In the genomic region with DNA sequence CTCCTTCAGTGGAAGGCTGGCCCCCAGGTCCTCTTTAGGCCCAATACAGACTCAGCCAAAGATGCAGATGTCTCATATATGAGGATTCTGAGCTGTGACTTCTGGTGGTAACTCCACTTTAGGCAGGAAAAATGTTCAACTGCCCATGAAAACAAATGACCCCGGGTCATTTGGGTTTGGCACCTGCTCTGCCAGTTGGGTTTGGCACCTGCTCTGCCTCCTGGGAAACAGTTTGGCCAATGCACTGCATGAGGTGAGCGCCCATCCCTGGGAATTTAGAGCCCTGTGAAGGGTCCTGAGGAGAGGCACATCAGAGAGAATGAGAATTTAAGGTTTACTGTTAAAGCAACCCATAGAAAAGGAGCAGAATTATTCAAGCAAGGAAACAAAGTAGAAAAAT, we compare ENCODE assay signal across 20 cellular contexts. TPM values are rescaled to one million over a fixed set of nuclear protein-coding genes. Genes with fewer than 3 reads are reported as not detected.
A peak's percentile ranks its signal among the peaks of the same experiment; 100 is the strongest.
DNase-seq lines count a peak whose midpoint lies in the region; ATAC-seq, FAIRE-seq and TF ChIP-seq lines count a peak whose summit lies in the region.
"Had no signal": no experiment of that assay in that cellular context is flagged by ENCODE, and none has a peak within 500 bp of the region (broad histone marks: within the 10 kb centered on the region; RNA-seq: fewer than 3 reads in every experiment).

No MANE protein-coding gene starts in this region.

- no peak overlapping the region for H3K4me2 ChIP-seq in SK-N-SH
- H3K4me2 ChIP-seq: PC-9 had no signal

- H3K4me1 ChIP-seq in pancreas (peaks cover 37 to 47% (median 39%) of the 10 kb centered on the region in 3 donors), SK-N-SH (ENCODE audit: control insufficient read depth in 1 of 2, insufficient read depth in 2 of 2, low read depth in 1 of 2, low read length in 1 of 2) (peaks cover 7 to 11% of the 10 kb centered on the region in 2 experiments; a peak in 3 of 4 replicates)

- H3K9me3 ChIP-seq in pancreas, result no peaks in the 10 kb centered on the region
- H3K9me3 ChIP-seq in SK-N-SH, result no peaks in the 10 kb centered on the region
- peaks cover 6% of the 10 kb centered on the region for H3K9me3 ChIP-seq in WERI-Rb-1 (ENCODE audit: severe bottlenecking)

- intact Hi-C loops in natural killer cell (cut with micrococcal nuclease) (no loop called here), pancreas (cut with DNase I) (no loop called here)

- peaks cover 3% of the 10 kb centered on the region for H3K9me3 Mint-ChIP-seq in natural killer cell treated with Interleukin-12 subunit alpha and Interleukin-12 subunit beta and Interleukin-15 and Interleukin-18, amount 100 ng/mL, for 72 hours
- H3K9me3 Mint-ChIP-seq in natural killer cell, result peaks cover 0 to under 1% of the 10 kb centered on the region in 2 donors
- no peaks in the 10 kb centered on the region for H3K9me3 Mint-ChIP-seq in endothelial cell (ENCODE audit: unreplicated experiment)
- H3K9me3 Mint-ChIP-seq: CD4-positive, alpha-beta T cell had no signal

- no peaks in the 10 kb centered on the region for H3K4me1 Mint-ChIP-seq in natural killer cell treated with Interleukin-12 subunit alpha and Interleukin-12 subunit beta and Interleukin-15 and Interleukin-18, amount 100 ng/mL, for 72 hours (ENCODE audit: low read depth in 2 of 2)
- no peaks in the 10 kb centered on the region for H3K4me1 Mint-ChIP-seq in natural killer cell
- H3K4me1 Mint-ChIP-seq in endothelial cell (ENCODE audit: unreplicated experiment), result peaks cover 35% of the 10 kb centered on the region

- H3K9me2 ChIP-seq in SK-N-SH, result no peaks in the 10 kb centered on the region

- no peak for FAIRE-seq in pancreas (lab: Jason Lieb, UNC)
- FAIRE-seq: A204.1, GM12891, GM18507 had no signal

- no peak for TF ChIP-seq EP300 in SK-N-SH (IDR thresholded peaks at IDR 0.05; ENCODE audit: borderline replicate concordance in 1 of 2, low read depth in 1 of 2, low read length in 1 of 2)

- H3K79me2 ChIP-seq in SK-N-SH (ENCODE audit: insufficient read depth), result no peaks in the 10 kb centered on the region

- H2AFZ ChIP-seq in SK-N-SH (ENCODE audit: low read depth), result no peak overlapping the region
- H2AFZ ChIP-seq: PC-9 had no signal

- no peak for TF ChIP-seq RAD21 in SK-N-SH (IDR thresholded peaks at IDR 0.05; ENCODE audit: low read length)

- no peak overlapping the region for H3K27ac Mint-ChIP-seq in natural killer cell treated with Interleukin-12 subunit alpha and Interleukin-12 subunit beta and Interleukin-15 and Interleukin-18, amount 100 ng/mL, for 72 hours
- H3K27ac Mint-ChIP-seq in natural killer cell (no peak overlapping the region), endothelial cell (ENCODE audit: unreplicated experiment) (no peak overlapping the region)
- H3K27ac Mint-ChIP-seq: CD4-positive, alpha-beta T cell had no signal

- H3K9ac ChIP-seq in SK-N-SH, result no peak overlapping the region

- H3K27ac ChIP-seq in pancreas (peak overlapping the region in 3 of 4 donors; percentile 56 to 75 (median 65)), SK-N-SH (ENCODE audit: low read depth in 2 of 2, low read length in 1 of 2) (no peak overlapping the region), WERI-Rb-1 (no peak overlapping the region)
- H3K27ac ChIP-seq: PC-9, RWPE1 had no signal

- ATAC-seq in natural killer cell treated with Interleukin-12 subunit alpha and Interleukin-12 subunit beta and Interleukin-15 and Interleukin-18, amount 100 ng/mL, for 72 hours, result no peak
- ATAC-seq in natural killer cell (no peak), pancreas (peak in 2 of 4 donors; percentile 1 to 2)

- POLR2A ChIA-PET in SK-N-SH (lab: Yijun Ruan, JAX), result no interaction called here

- peak overlapping the region; percentile 37 for H3K4me3 ChIP-seq in epithelial cell of proximal tubule (ENCODE audit: low read depth, low read length)
- H3K4me3 ChIP-seq in pancreas, result no peak overlapping the region
- H3K4me3 ChIP-seq in SK-N-SH (ENCODE audit: low read depth in 2 of 2, low read length in 1 of 2), result no peak overlapping the region
- H3K4me3 ChIP-seq in WERI-Rb-1 (ENCODE audit: low read depth, low read length), result no peak overlapping the region
- H3K4me3 ChIP-seq: PC-9 had no signal

- no peaks in the 10 kb centered on the region for H3K36me3 Mint-ChIP-seq in natural killer cell treated with Interleukin-12 subunit alpha and Interleukin-12 subunit beta and Interleukin-15 and Interleukin-18, amount 100 ng/mL, for 72 hours
- H3K36me3 Mint-ChIP-seq in natural killer cell, result no peaks in the 10 kb centered on the region
- H3K36me3 Mint-ChIP-seq in endothelial cell (ENCODE audit: low read depth, unreplicated experiment), result peaks cover 46% of the 10 kb centered on the region

- no peaks in the 10 kb centered on the region for H3K27me3 ChIP-seq in pancreas
- H3K27me3 ChIP-seq in SK-N-SH (ENCODE audit: insufficient read depth), result no peaks in the 10 kb centered on the region
- H3K27me3 ChIP-seq in WERI-Rb-1 (ENCODE audit: insufficient read depth, low read depth, severe bottlenecking), result no peaks in the 10 kb centered on the region

- H3K27me3 Mint-ChIP-seq in natural killer cell treated with Interleukin-12 subunit alpha and Interleukin-12 subunit beta and Interleukin-15 and Interleukin-18, amount 100 ng/mL, for 72 hours, result peaks cover 13 to 14% of the 10 kb centered on the region in 2 donors
- H3K27me3 Mint-ChIP-seq in natural killer cell (ENCODE audit: low read depth in 2 of 2) (peaks cover 8 to 26% of the 10 kb centered on the region in 2 donors), endothelial cell (ENCODE audit: unreplicated experiment) (peaks cover 3% of the 10 kb centered on the region)
- H3K27me3 Mint-ChIP-seq: CD4-positive, alpha-beta T cell had no signal

- peak; percentile 8 for DNase-seq in natural killer cell treated with Interleukin-12 subunit alpha and Interleukin-12 subunit beta and Interleukin-15 and Interleukin-18, amount 100 ng/mL, for 72 hours (ENCODE audit: low spot score)
- no peak for DNase-seq in natural killer cell
- DNase-seq in epithelial cell of proximal tubule (ENCODE audit: low read depth), result no peak
- no peak for DNase-seq in pancreas
- DNase-seq in GDM1 (lab: John Stamatoyannopoulos, UW), result no peak
- DNase-seq in endothelial cell (ENCODE audit: low spot score), result no peak
- no peak for DNase-seq in SK-N-SH
- no peak for DNase-seq in WERI-Rb-1
- DNase-seq: CD4-positive, alpha-beta T cell; KBM-7; NCI-H1105; NCI-H2081; NCI-H2171 treated with DMSO at 0.1 percent for 48 hours; NCI-H510A; NCI-H774; PC-9 had no signal

- CTCF ChIA-PET in SK-N-SH (lab: Yijun Ruan, JAX), result interaction anchor here (0.9 kb wide), 1 partner anchor 54 kb away, joined by 3 read pairs; no protein-coding TSS in a partner anchor

- 26% methylated on average over 2 of the region's 2 CpGs for WGBS in pancreas, 2 donors
- WGBS in SK-N-SH (ENCODE audit: low lambda C conversion rate), result 49% methylated on average over 2 of the region's 2 CpGs

- H4K20me1 ChIP-seq in SK-N-SH (ENCODE audit: insufficient read depth), result no peaks in the 10 kb centered on the region

- H3K36me3 ChIP-seq in pancreas (no peaks in the 10 kb centered on the region), SK-N-SH (replicated peaks in 1 of 2; ENCODE audit: control insufficient read depth in 1 of 2, insufficient read depth in 2 of 2, low read length in 1 of 2) (no peaks in the 10 kb centered on the region), WERI-Rb-1 (no peaks in the 10 kb centered on the region)

- H3K4me3 Mint-ChIP-seq in natural killer cell treated with Interleukin-12 subunit alpha and Interleukin-12 subunit beta and Interleukin-15 and Interleukin-18, amount 100 ng/mL, for 72 hours, result no peak overlapping the region
- no peak overlapping the region for H3K4me3 Mint-ChIP-seq in natural killer cell
- H3K4me3 Mint-ChIP-seq in endothelial cell (ENCODE audit: unreplicated experiment), result no peak overlapping the region
- H3K4me3 Mint-ChIP-seq: CD4-positive, alpha-beta T cell had no signal

- no peak for TF ChIP-seq CTCF in natural killer cell (IDR thresholded peaks at IDR 0.05)
- TF ChIP-seq CTCF in epithelial cell of proximal tubule (conservative IDR thresholded peaks at IDR 0.05; ENCODE audit: low read depth, low read length), result no peak
- no peak for TF ChIP-seq CTCF in pancreas (IDR thresholded peaks at IDR 0.05)
- TF ChIP-seq CTCF in endothelial cell (IDR thresholded peaks at IDR 0.05; ENCODE audit: unreplicated experiment), result no peak
- no peak for TF ChIP-seq CTCF in SK-N-SH (IDR thresholded peaks at IDR 0.05)
- TF ChIP-seq CTCF in WERI-Rb-1 (IDR thresholded peaks at IDR 0.05; ENCODE audit: low read depth, low read length), result no peak

- H3F3A ChIP-seq in SK-N-SH (replicated peaks; ENCODE audit: insufficient read depth), result no peaks in the 10 kb centered on the region

TF ChIP-seq in SK-N-SH, 30 proteins besides CTCF, POLR2A, EP300 and RAD21:
- no peak for TF ChIP-seq SMC3 (IDR thresholded peaks at IDR 0.05; ENCODE audit: low read depth, low read length)
TF ChIP-seq in SK-N-SH: peak in this region for 0.

RNA-seq across cellular contexts. Expression of a gene that starts 45.3 kb away (rescaled TPM):
- total RNA-seq in natural killer cell treated with Interleukin-12 subunit alpha and Interleukin-12 subunit beta and Interleukin-15 and Interleukin-18, amount 100 ng/mL, for 72 hours, result not detected
- total RNA-seq in natural killer cell (under 1 TPM in 1 of 3 donors, not detected in 2; 0.05 TPM), epithelial cell of proximal tubule (3.6 and 7.8 TPM in 2 replicates), pancreas (1 to 10 TPM; 3.0 to 8.1 (median 4.7) TPM), endothelial cell (ENCODE audit: unreplicated experiment) (7.3 TPM)
- polyA plus RNA-seq in pancreas (1 to 10 TPM; 2.0 to 2.6 TPM), SK-N-SH (2012; rRNA removed) (0.35 and 0.36 TPM in 2 replicates)
- 0.20 and 0.21 TPM in 2 replicates for polyA plus RNA-seq in SK-N-SH (2012; cell fraction: cytosol; rRNA removed)
- polyA plus RNA-seq in SK-N-SH (2012; cell fraction: nucleus; rRNA removed), result 0.89 and 1.0 TPM in 2 replicates
- total RNA-seq: CD4-positive, alpha-beta T cell had no signal

Comparison
In these comparisons a context has a peak if more than half of its experiments do, and no peak if none do; other contexts are left out.
1. H3K27ac ChIP-seq: peak in pancreas (3 of 4); none in SK-N-SH (0 of 2) and WERI-Rb-1 (single experiment).